ENCODE assay signal across 30 cellular contexts in the genomic region with DNA sequence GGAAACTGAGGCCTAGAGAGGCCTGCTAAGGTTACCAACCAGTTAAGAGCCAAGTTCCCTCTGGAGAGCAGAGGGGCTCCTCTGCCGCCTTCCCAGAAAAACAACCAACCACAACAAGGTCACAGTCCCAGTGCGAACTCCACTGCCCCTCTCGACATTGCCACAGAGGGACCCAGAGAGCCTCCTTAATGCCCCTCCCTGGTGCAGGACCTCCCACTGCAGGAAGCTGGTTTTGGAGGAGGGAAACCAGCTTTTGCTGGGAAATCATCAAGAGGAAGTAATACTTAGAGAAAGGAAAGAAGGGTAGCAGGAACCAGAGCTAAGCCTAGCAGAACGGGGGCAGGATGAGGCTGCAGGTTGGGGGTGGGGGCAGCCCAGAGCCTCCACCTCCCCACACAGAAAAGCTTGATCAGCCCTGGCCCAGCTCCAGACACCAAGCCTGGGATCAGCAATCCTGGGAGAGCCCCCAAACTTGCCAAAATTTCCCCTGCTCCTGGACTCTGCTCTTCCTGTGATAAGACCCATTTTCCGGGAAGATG. TPM values are rescaled to one million over a fixed set of nuclear protein-coding genes. Genes with fewer than 3 reads are reported as not detected.
DNase-seq lines count a peak whose midpoint lies in the region; ATAC-seq and TF ChIP-seq lines count a peak whose summit lies in the region.
"Had no signal": no experiment of that assay in that cellular context is flagged by ENCODE, and none has a peak within 500 bp of the region (broad histone marks: within the 10 kb centered on the region; RNA-seq: fewer than 3 reads in every experiment).

No MANE protein-coding gene starts in this region.

- H3K27ac ChIP-seq in right cardiac atrium (ENCODE audit: low read length) (no peak overlapping the region), left ventricle myocardium inferior (replicated peaks) (no peak overlapping the region), ascending aorta (no peak overlapping the region)
- H3K27ac ChIP-seq: lower lobe of right lung, ovary, SK-N-MC, transverse colon had no signal

- no peaks in the 10 kb centered on the region for H3K27me3 ChIP-seq in right cardiac atrium (ENCODE audit: control insufficient read depth, insufficient read depth)
- peaks cover 12% of the 10 kb centered on the region for H3K27me3 ChIP-seq in left ventricle myocardium inferior (ENCODE audit: low read depth)
- no peaks in the 10 kb centered on the region for H3K27me3 ChIP-seq in ascending aorta
- H3K27me3 ChIP-seq: BE2C, ovary, transverse colon had no signal

- H3K27ac Mint-ChIP-seq in T-helper 2 cell treated with Interferon-gamma antibody and Interleukin-4, amounts not matched to agents 5 μg/mL and 100 μg/mL, for 36 hours: no peak overlapping the region
- H3K27ac Mint-ChIP-seq: activated CD4-positive, alpha-beta T cell treated with anti-CD3 and anti-CD28 coated beads, Interleukin-2, amount 10 ng/mL, durations not matched to agents 24 days and 14 days; activated naive CD8-positive, alpha-beta T cell treated with anti-CD3 and anti-CD28 coated beads for 36 hours; HFFc6; natural killer cell treated with Interleukin-12 subunit alpha and Interleukin-12 subunit beta and Interleukin-15 and Interleukin-18, amount 100 ng/mL, for 72 hours had no signal

- no peak overlapping the region for H3K4me3 ChIP-seq in right cardiac atrium (ENCODE audit: low read length)
- no peak overlapping the region for H3K4me3 ChIP-seq in left ventricle myocardium inferior
- H3K4me3 ChIP-seq in NB4 (ENCODE audit: low read depth, low read length): no peak overlapping the region
- no peak overlapping the region for H3K4me3 ChIP-seq in ascending aorta
- H3K4me3 ChIP-seq: lower lobe of right lung, mucosa of descending colon, ovary, SK-N-MC, transverse colon had no signal

- H3K36me3 Mint-ChIP-seq in T-helper 2 cell treated with Interferon-gamma antibody and Interleukin-4, amounts not matched to agents 5 μg/mL and 100 μg/mL, for 36 hours (ENCODE audit: low read depth): no peaks in the 10 kb centered on the region
- H3K36me3 Mint-ChIP-seq: activated naive CD8-positive, alpha-beta T cell treated with anti-CD3 and anti-CD28 coated beads for 36 hours; natural killer cell treated with Interleukin-12 subunit alpha and Interleukin-12 subunit beta and Interleukin-15 and Interleukin-18, amount 100 ng/mL, for 72 hours had no signal

- intact Hi-C loops in right cardiac atrium (cut with DNase I): no loop called here
- intact Hi-C loops in left ventricle myocardium inferior (cut with micrococcal nuclease): no loop called here
- intact Hi-C loops in ascending aorta (cut with DNase I): no loop called here

- DNase-seq in right cardiac atrium: no peak
- no peak for DNase-seq in left ventricle myocardium inferior
- peak; percentile 74 for DNase-seq in NB4 (ENCODE audit: low read depth)
- peak; percentile 43 for DNase-seq in iPS-NIHi11 (ENCODE audit: low spot score)
- no peak for DNase-seq in cerebellar nuclear complex (lab: John Stamatoyannopoulos, UW)
- DNase-seq in NCI-H2171 treated with DMSO at 0.1 percent for 48 hours (lab: John Stamatoyannopoulos, UW): no peak
- no peak for DNase-seq in T-helper 2 cell treated with Interferon-gamma antibody and Interleukin-4, amounts not matched to agents 5 μg/mL and 100 μg/mL, for 36 hours (ENCODE audit: low spot score)
- no peak for DNase-seq in ascending aorta (ENCODE audit: low spot score in 2 of 2)
- DNase-seq: activated CD4-positive, alpha-beta T cell treated with anti-CD3 and anti-CD28 coated beads, Interleukin-2, amount 10 ng/mL, durations not matched to agents 24 days and 14 days; activated effector memory CD4-positive, alpha-beta T cell treated with anti-CD3 and anti-CD28 coated beads, Interleukin-2, amount 50 U/mL, for 16 hours; activated naive CD8-positive, alpha-beta T cell treated with anti-CD3 and anti-CD28 coated beads for 36 hours; activated T-cell treated with anti-CD3 and anti-CD28 coated beads, Interleukin-2, amount 50 U/mL, for 1 hour; aorta; BE2C; Caco-2; caudate nucleus; DMS79 treated with DMSO at 0.1 percent for 48 hours; HFFc6; lower lobe of right lung; mucosa of descending colon; NCI-H1105; NCI-H1930; NCI-H345; ovary; stimulated activated CD4-positive, alpha-beta T cell treated with anti-CD3 and anti-CD28 coated beads, Interleukin-4, amount 100 ng/mL, for 1 hour; T-helper 2 cell; transverse colon had no signal

- H3K27me3 Mint-ChIP-seq in T-helper 2 cell treated with Interferon-gamma antibody and Interleukin-4, amounts not matched to agents 5 μg/mL and 100 μg/mL, for 36 hours (ENCODE audit: low read depth): peaks cover 4% of the 10 kb centered on the region

- H3K9me3 ChIP-seq in right cardiac atrium (ENCODE audit: control insufficient read depth, low read length) (no peaks in the 10 kb centered on the region), left ventricle myocardium inferior (replicated peaks) (no peaks in the 10 kb centered on the region), ascending aorta (no peaks in the 10 kb centered on the region)
- H3K9me3 ChIP-seq: BE2C, Caco-2, lower lobe of right lung, mucosa of descending colon, ovary, transverse colon had no signal

- TF ChIP-seq POLR2A in NB4 (IDR thresholded peaks at IDR 0.05; ENCODE audit: extremely low read depth, insufficient read length): no peak

- ATAC-seq in right cardiac atrium: peak; percentile 31 to 41
- ATAC-seq: mucosa of descending colon; natural killer cell treated with Interleukin-12 subunit alpha and Interleukin-12 subunit beta and Interleukin-15 and Interleukin-18, amount 100 ng/mL, for 72 hours had no signal

- H3K4me3 Mint-ChIP-seq in T-helper 2 cell treated with Interferon-gamma antibody and Interleukin-4, amounts not matched to agents 5 μg/mL and 100 μg/mL, for 36 hours: no peak overlapping the region
- H3K4me3 Mint-ChIP-seq: activated CD4-positive, alpha-beta T cell treated with anti-CD3 and anti-CD28 coated beads, Interleukin-2, amount 10 ng/mL, durations not matched to agents 24 days and 14 days; activated naive CD8-positive, alpha-beta T cell treated with anti-CD3 and anti-CD28 coated beads for 36 hours; dendritic cell treated with granulocyte-macrophage colony-stimulating factor and Interleukin-4, amounts not matched to agents 40 ng/mL and 50 ng/mL, for 4 days; HFFc6; natural killer cell treated with Interleukin-12 subunit alpha and Interleukin-12 subunit beta and Interleukin-15 and Interleukin-18, amount 100 ng/mL, for 72 hours had no signal

- WGBS in right cardiac atrium: 67% methylated on average over 5 of the region's 5 CpGs

- H3K9me3 Mint-ChIP-seq in T-helper 2 cell treated with Interferon-gamma antibody and Interleukin-4, amounts not matched to agents 5 μg/mL and 100 μg/mL, for 36 hours: no peaks in the 10 kb centered on the region
- H3K9me3 Mint-ChIP-seq: activated CD4-positive, alpha-beta T cell treated with anti-CD3 and anti-CD28 coated beads, Interleukin-2, amount 10 ng/mL, durations not matched to agents 24 days and 14 days; activated naive CD8-positive, alpha-beta T cell treated with anti-CD3 and anti-CD28 coated beads for 36 hours; dendritic cell treated with granulocyte-macrophage colony-stimulating factor and Interleukin-4, amounts not matched to agents 40 ng/mL and 50 ng/mL, for 4 days; HFFc6; natural killer cell treated with Interleukin-12 subunit alpha and Interleukin-12 subunit beta and Interleukin-15 and Interleukin-18, amount 100 ng/mL, for 72 hours had no signal

- H3K4me1 Mint-ChIP-seq in T-helper 2 cell treated with Interferon-gamma antibody and Interleukin-4, amounts not matched to agents 5 μg/mL and 100 μg/mL, for 36 hours (ENCODE audit: low read depth): no peaks in the 10 kb centered on the region
- H3K4me1 Mint-ChIP-seq: activated CD4-positive, alpha-beta T cell treated with anti-CD3 and anti-CD28 coated beads, Interleukin-2, amount 10 ng/mL, durations not matched to agents 24 days and 14 days had no signal

- H3K4me1 ChIP-seq in right cardiac atrium (ENCODE audit: control insufficient read depth, insufficient read depth, low read length) (no peaks in the 10 kb centered on the region), left ventricle myocardium inferior (no peaks in the 10 kb centered on the region), ascending aorta (no peaks in the 10 kb centered on the region)
- H3K4me1 ChIP-seq: BE2C, lower lobe of right lung had no signal

- no peak for TF ChIP-seq CTCF in left ventricle myocardium inferior (IDR thresholded peaks at IDR 0.05; ENCODE audit: borderline replicate concordance)
- TF ChIP-seq CTCF in NB4 (IDR thresholded peaks at IDR 0.05; ENCODE audit: low read depth, low read length): no peak
- TF ChIP-seq CTCF in ascending aorta (IDR thresholded peaks at IDR 0.05): no peak

- no peaks in the 10 kb centered on the region for H3K36me3 ChIP-seq in left ventricle myocardium inferior
- no peaks in the 10 kb centered on the region for H3K36me3 ChIP-seq in ascending aorta
- H3K36me3 ChIP-seq: BE2C, lower lobe of right lung, ovary, transverse colon had no signal

RNA-seq across cellular contexts. Expression of a gene that starts 37.7 kb away (rescaled TPM):
- total RNA-seq in right cardiac atrium: 10 to 100 TPM; 28.1 to 45.2 (median 34.7) TPM
- polyA plus RNA-seq in right cardiac atrium: 19.5 TPM
- 25.5 TPM for total RNA-seq in left ventricle myocardium inferior
- total RNA-seq in ascending aorta: 72.8 TPM

Comparison
In these comparisons a context has a peak if more than half of its experiments do, and no peak if none do; other contexts are left out.
1. DNase-seq: peak in NB4 (single experiment) and iPS-NIHi11 (single experiment); none in right cardiac atrium (0 of 3), left ventricle myocardium inferior (single experiment), cerebellar nuclear complex (0 of 2), NCI-H2171 treated with DMSO at 0.1 percent for 48 hours (single experiment), T-helper 2 cell treated with Interferon-gamma antibody and Interleukin-4, amounts not matched to agents 5 μg/mL and 100 μg/mL, for 36 hours (single experiment) and ascending aorta (0 of 2).